In the genomic region with DNA sequence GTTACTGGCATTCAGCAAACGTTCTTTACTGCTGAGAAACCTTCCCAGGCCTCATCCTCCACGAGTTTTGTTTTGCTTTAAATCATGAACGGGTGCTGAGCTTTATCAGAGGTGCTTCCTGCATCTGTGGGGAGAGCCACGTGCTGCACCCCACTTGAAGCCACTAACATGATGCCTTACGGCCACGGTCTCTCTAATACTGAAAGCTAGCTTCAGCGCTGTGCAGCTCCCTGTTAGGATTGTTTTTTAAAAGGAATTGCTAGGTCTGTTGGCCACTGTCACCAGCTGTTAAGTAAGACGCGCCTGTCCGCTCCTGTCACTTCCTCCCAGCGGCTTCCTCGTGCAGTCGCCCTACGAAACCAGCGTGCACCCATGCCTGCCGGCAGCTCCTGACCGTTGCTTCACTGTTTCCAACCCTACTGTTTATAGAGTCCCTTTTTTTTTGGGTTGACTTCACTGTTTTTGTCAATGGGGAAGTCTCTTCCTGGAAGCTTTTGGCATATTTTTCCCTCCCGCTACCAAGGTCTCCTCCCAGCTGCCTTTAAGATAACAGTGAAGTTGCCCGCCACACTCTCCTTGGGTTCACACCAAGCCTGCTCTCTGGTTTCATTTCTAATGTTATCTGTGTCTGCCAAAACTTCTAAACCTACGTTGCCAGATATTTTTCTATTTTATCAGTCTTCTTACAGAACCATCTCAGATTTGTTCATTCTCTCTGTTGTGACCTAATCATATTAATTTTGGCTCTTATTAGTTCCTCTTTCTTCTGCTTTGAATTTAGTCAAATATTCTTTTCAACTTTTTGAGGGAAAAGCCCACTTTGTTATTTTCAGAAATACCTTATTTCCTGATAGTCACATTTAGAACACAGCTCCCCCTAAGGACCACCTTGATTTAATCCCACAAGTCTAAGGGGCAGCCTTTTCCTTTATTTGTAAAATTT, we compare ENCODE assay signal across 9 cellular contexts. TPM values are rescaled to one million over a fixed set of nuclear protein-coding genes. Genes with fewer than 3 reads are reported as not detected.
DNase-seq lines count a peak whose midpoint lies in the region; ATAC-seq and TF ChIP-seq lines count a peak whose summit lies in the region.
"Had no signal": no experiment of that assay in that cellular context is flagged by ENCODE, and none has a peak within 500 bp of the region (broad histone marks: within the 10 kb centered on the region; RNA-seq: fewer than 3 reads in every experiment).

No MANE protein-coding gene starts in this region.

- CTCF ChIA-PET in activated B cell treated with CpG ODN at 0.5 μM for 24 hours (lab: Charles Lee) = interaction anchor here (0.9 to 4.9 kb wide), 9 partner anchors 8 to 141 kb away, joined by 3 to 76 read pairs (median 6); a partner anchor contains a TSS

- DNase-seq in activated B cell treated with CpG ODN at 0.5 μM for 24 hours (peak; percentile 43), medulla oblongata (ENCODE audit: extremely low spot score) (peak; percentile 75), NCI-H526 treated with DMSO at 0.1 percent for 48 hours (lab: John Stamatoyannopoulos, UW) (no peak), foreskin fibroblast (no peak), 8988T (no peak), dedifferentiated amniotic fluid mesenchymal stem cell (ENCODE audit: extremely low spot score) (no peak)

- POLR2A ChIA-PET in activated B cell treated with CpG ODN at 0.5 μM for 24 hours (lab: Charles Lee) = interaction anchor here (0.7 to 10.8 kb wide), 21 partner anchors 8 to 397 kb away, joined by 3 to 941 read pairs (median 4); a partner anchor contains a TSS

- H3K27me3 Mint-ChIP-seq in activated B cell treated with CpG ODN at 0.5 μM for 24 hours = no peaks in the 10 kb centered on the region

- TF ChIP-seq CTCF in activated B cell treated with CpG ODN at 0.5 μM for 24 hours (IDR thresholded peaks at IDR 0.05) = no peak
- no peak for TF ChIP-seq CTCF in foreskin fibroblast (IDR thresholded peaks at IDR 0.05; ENCODE audit: low read depth, low read length)

- intact Hi-C loops in activated B cell treated with CpG ODN at 0.5 μM for 24 hours (cut with micrococcal nuclease) = loop anchor here (1.0 kb wide), 4 partner anchors 8 to 24 kb away; no protein-coding TSS in a partner anchor

- H3K36me3 Mint-ChIP-seq in activated B cell treated with CpG ODN at 0.5 μM for 24 hours (ENCODE audit: low read depth) = peaks cover 50% of the 10 kb centered on the region

- H3K9me3 Mint-ChIP-seq in activated B cell treated with CpG ODN at 0.5 μM for 24 hours = no peaks in the 10 kb centered on the region

- ATAC-seq in GM18502 (IDR thresholded peaks at IDR 0.05; ENCODE audit: poor library complexity, unreplicated experiment) (peak; percentile 32), HG02885 (IDR thresholded peaks at IDR 0.05; ENCODE audit: poor library complexity, unreplicated experiment) (peak; percentile 36), activated B cell treated with CpG ODN at 0.5 μM for 24 hours (ENCODE audit: low read depth) (peak; percentile 38)
- ATAC-seq: body of pancreas had no signal

- peak overlapping the region; percentile 80 for H3K4me3 Mint-ChIP-seq in activated B cell treated with CpG ODN at 0.5 μM for 24 hours

- H3K27ac Mint-ChIP-seq in activated B cell treated with CpG ODN at 0.5 μM for 24 hours = peak overlapping the region; percentile 99

- H3K4me1 Mint-ChIP-seq in activated B cell treated with CpG ODN at 0.5 μM for 24 hours = peaks cover 92% of the 10 kb centered on the region

- H3K4me3 ChIP-seq in foreskin fibroblast (ENCODE audit: low read depth in 1 of 2, low read length in 2 of 2) = no peak overlapping the region
- H3K4me3 ChIP-seq: body of pancreas had no signal

RNA-seq across cellular contexts. Expression of a gene that starts 20.2 kb away (rescaled TPM):
- total RNA-seq in activated B cell treated with CpG ODN at 0.5 μM for 24 hours = 246 and 269 TPM in 2 replicates

RNA-seq across cellular contexts. Expression of a gene that starts 58.3 kb away (rescaled TPM):
- total RNA-seq in activated B cell treated with CpG ODN at 0.5 μM for 24 hours = 1.4 and 2.0 TPM in 2 replicates
- total RNA-seq: body of pancreas had no signal

Comparison
In these comparisons a context has a peak if more than half of its experiments do, and no peak if none do; other contexts are left out.
1. DNase-seq: peak in activated B cell treated with CpG ODN at 0.5 μM for 24 hours (single experiment) and medulla oblongata (single experiment); none in NCI-H526 treated with DMSO at 0.1 percent for 48 hours (single experiment), foreskin fibroblast (0 of 2), 8988T (single experiment) and dedifferentiated amniotic fluid mesenchymal stem cell (single experiment).
2. Peak in every context shown above with its lines, with median percentiles within 50 percentile points of each other: ATAC-seq.